In the genomic region with DNA sequence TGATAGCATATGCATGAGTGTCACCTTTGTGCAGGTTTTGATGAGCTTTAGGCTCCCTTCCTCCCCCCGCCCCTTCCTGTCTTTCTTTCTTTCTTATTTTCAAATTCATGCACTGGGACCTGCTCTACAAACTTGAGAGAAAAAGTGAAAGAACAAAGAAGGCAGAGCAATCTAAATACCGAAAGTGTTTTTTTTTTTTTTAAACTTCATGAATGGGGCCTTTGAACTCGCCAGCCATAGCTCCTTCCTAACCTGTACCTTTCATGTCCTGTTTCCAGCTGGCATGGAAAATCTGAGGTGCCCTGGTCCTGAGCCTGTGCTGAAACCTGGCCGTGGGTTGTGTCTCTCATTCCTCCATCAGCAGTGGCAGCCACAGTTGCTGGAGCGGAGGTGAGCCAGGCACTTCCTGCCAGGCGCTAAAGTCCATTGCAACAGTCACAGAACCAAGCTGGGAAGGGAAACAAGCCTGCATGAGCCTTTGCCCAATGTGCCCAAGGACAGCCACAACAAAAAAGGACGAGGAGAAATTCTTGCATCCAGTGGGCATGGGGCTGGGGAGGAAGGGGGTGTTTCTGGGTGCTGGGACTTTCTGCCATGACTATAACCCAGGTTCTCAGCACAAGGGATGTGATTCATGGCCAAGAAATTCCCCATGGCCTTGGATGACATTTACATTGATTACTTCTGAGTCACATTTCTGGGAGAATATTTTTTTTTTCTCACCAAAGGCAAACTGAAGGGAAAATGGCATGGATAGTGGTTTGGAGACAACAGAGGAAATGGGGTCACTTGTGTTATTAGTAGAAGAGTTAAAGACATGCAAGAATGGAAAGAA, we compare ENCODE assay signal across 1 cellular context.
A peak's percentile ranks its signal among the peaks of the same experiment; 100 is the strongest.
TF ChIP-seq lines count a peak whose summit lies in the region.

No MANE protein-coding gene starts in this region.

TF ChIP-seq in GM12878, 131 proteins besides CTCF, POLR2A, EP300 and RAD21 (continued from another document):
- TF ChIP-seq, protein P1, sequence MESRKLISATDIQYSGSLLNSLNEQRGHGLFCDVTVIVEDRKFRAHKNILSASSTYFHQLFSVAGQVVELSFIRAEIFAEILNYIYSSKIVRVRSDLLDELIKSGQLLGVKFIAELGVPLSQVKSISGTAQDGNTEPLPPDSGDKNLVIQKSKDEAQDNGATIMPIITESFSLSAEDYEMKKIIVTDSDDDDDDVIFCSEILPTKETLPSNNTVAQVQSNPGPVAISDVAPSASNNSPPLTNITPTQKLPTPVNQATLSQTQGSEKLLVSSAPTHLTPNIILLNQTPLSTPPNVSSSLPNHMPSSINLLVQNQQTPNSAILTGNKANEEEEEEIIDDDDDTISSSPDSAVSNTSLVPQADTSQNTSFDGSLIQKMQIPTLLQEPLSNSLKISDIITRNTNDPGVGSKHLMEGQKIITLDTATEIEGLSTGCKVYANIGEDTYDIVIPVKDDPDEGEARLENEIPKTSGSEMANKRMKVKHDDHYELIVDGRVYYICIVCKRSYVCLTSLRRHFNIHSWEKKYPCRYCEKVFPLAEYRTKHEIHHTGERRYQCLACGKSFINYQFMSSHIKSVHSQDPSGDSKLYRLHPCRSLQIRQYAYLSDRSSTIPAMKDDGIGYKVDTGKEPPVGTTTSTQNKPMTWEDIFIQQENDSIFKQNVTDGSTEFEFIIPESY (IDR thresholded peaks at IDR 0.05): 0 out of 2 replicates have a peak, but pooled peaks have one; percentile 38
- TF ChIP-seq ZNF384 (IDR thresholded peaks at IDR 0.05; ENCODE audit: borderline replicate concordance, low read depth, low read length): peak; percentile 78
